Comparison of ENCODE assay signal across 1 cellular context in genomic region chr1:43274125-43274803, GRCh38.
TF ChIP-seq lines count a peak whose summit lies in the region.

No MANE protein-coding gene starts in this region.

TF ChIP-seq in H1, 55 proteins besides CTCF, POLR2A, EP300 and RAD21 (continued from another document):
- no peak for TF ChIP-seq RFX5 (IDR thresholded peaks at IDR 0.05; ENCODE audit: borderline replicate concordance, low read depth, low read length)
- no peak for TF ChIP-seq ATF2 (IDR thresholded peaks at IDR 0.05; ENCODE audit: low read length)
- TF ChIP-seq TAF1 (IDR thresholded peaks at IDR 0.05; ENCODE audit: low read depth, low read length), result no peak
- TF ChIP-seq FOSL1 (IDR thresholded peaks at IDR 0.05; ENCODE audit: insufficient read depth, low read depth, low read length), result no peak
- TF ChIP-seq CREB1 (IDR thresholded peaks at IDR 0.05), result no peak
- no peak for TF ChIP-seq CTBP2 (IDR thresholded peaks at IDR 0.05; ENCODE audit: borderline replicate concordance, insufficient read depth, insufficient read length, low read length)
